8 cellular contexts compared by ENCODE assay signal in the genomic region with DNA sequence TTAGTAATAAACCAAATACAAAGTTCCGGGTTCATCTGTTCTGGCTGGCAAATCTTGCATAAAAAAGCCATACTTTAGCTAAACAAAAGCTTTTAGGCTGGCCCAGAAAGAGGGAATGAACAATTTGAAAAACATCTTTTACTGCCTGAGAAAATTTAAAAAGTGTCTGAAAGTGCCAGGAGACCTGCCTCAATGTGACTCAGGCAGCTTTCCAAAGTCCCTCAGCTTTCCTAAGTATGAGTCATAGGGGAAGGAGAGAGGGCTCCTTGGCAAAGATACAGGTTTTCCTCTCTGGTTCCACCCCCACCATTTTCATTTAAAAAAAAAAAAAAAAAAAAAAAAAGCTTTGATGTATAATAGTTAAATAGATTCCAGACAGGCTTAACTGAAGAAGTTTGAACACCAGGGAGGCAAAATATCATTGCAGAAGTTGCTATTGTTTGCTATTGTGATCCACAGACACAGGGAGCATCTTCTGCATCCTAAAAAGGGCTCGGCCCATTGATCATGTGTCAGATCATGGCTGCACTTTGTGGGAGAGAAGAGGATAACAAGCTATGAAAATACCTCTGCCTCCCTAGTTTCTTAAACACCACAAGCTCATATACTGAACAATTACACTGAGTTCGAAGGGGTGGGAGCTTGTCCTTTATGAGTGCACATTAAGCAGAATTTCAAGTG.
DNase-seq lines count a peak whose midpoint lies in the region; ATAC-seq, FAIRE-seq and TF ChIP-seq lines count a peak whose summit lies in the region.
"Had no signal": no experiment of that assay in that cellular context is flagged by ENCODE, and none has a peak within 500 bp of the region (broad histone marks: within the 10 kb centered on the region; RNA-seq: fewer than 3 reads in every experiment).

No MANE protein-coding gene starts in this region.

- H3K9me3 ChIP-seq in kidney (ENCODE audit: control insufficient read depth in 1 of 2, low read length in 2 of 2) (no peaks in the 10 kb centered on the region), upper lobe of right lung (no peaks in the 10 kb centered on the region)
- H3K9me3 ChIP-seq: neutrophil had no signal

- H3K36me3 Mint-ChIP-seq in activated T-helper 1 cell treated with anti-CD3 and anti-CD28 coated beads, Interleukin-12 subunit alpha, Interleukin-12 subunit beta, Interleukin-2, Interleukin-4 antibody, amounts not matched to agents 30 ng/mL and 10 ng/mL and 1 ng/mL, durations not matched to agents 14 hours and 24 hours and 36 hours (ENCODE audit: low read depth): peaks cover 4% of the 10 kb centered on the region

- peaks cover 11% of the 10 kb centered on the region for H3K4me1 Mint-ChIP-seq in activated T-helper 1 cell treated with anti-CD3 and anti-CD28 coated beads, Interleukin-12 subunit alpha, Interleukin-12 subunit beta, Interleukin-2, Interleukin-4 antibody, amounts not matched to agents 30 ng/mL and 10 ng/mL and 1 ng/mL, durations not matched to agents 14 hours and 24 hours and 36 hours (ENCODE audit: low read depth)

- peak; percentile 82 for FAIRE-seq in kidney (lab: Jason Lieb, UNC)

- H3K36me3 ChIP-seq in kidney (ENCODE audit: control insufficient read depth in 1 of 2, insufficient read depth in 2 of 2, low read length in 2 of 2) (no peaks in the 10 kb centered on the region), upper lobe of right lung (no peaks in the 10 kb centered on the region)
- H3K36me3 ChIP-seq: neutrophil had no signal

- DNase-seq in HS-27A (ENCODE audit: low read depth): peak; percentile 70
- peak; percentile 92 for DNase-seq in astrocyte of the spinal cord (ENCODE audit: low read depth, low spot score)
- DNase-seq in kidney: no peak
- no peak for DNase-seq in upper lobe of right lung
- no peak for DNase-seq in NCI-H748 (lab: John Stamatoyannopoulos, UW; ENCODE audit: unreplicated experiment)
- no peak for DNase-seq in activated T-helper 1 cell treated with anti-CD3 and anti-CD28 coated beads, Interleukin-12 subunit alpha, Interleukin-12 subunit beta, Interleukin-2, Interleukin-4 antibody, amounts not matched to agents 30 ng/mL and 10 ng/mL and 1 ng/mL, durations not matched to agents 14 hours and 24 hours and 36 hours (ENCODE audit: low spot score)

- no peaks in the 10 kb centered on the region for H3K27me3 ChIP-seq in upper lobe of right lung
- H3K27me3 ChIP-seq: neutrophil had no signal

- H3K27ac ChIP-seq in kidney (ENCODE audit: low read depth in 2 of 2, low read length in 2 of 2) (no peak overlapping the region), upper lobe of right lung (no peak overlapping the region)
- H3K27ac ChIP-seq: neutrophil had no signal

- H3K4me3 ChIP-seq in astrocyte of the spinal cord (ENCODE audit: low read depth, low read length): no peak overlapping the region
- H3K4me3 ChIP-seq in kidney (ENCODE audit: low read length in 2 of 2): no peak overlapping the region
- H3K4me3 ChIP-seq in upper lobe of right lung: no peak overlapping the region

- H3K4me3 Mint-ChIP-seq in activated T-helper 1 cell treated with anti-CD3 and anti-CD28 coated beads, Interleukin-12 subunit alpha, Interleukin-12 subunit beta, Interleukin-2, Interleukin-4 antibody, amounts not matched to agents 30 ng/mL and 10 ng/mL and 1 ng/mL, durations not matched to agents 14 hours and 24 hours and 36 hours: no peak overlapping the region

- peaks cover 0 to 6% of the 10 kb centered on the region in 2 donors for H3K4me1 ChIP-seq in kidney (ENCODE audit: control insufficient read depth in 1 of 2, insufficient read depth in 1 of 2, low read depth in 1 of 2, low read length in 2 of 2)
- H3K4me1 ChIP-seq in upper lobe of right lung: peaks cover 40% of the 10 kb centered on the region

- no peaks in the 10 kb centered on the region for H3K9me3 Mint-ChIP-seq in activated T-helper 1 cell treated with anti-CD3 and anti-CD28 coated beads, Interleukin-12 subunit alpha, Interleukin-12 subunit beta, Interleukin-2, Interleukin-4 antibody, amounts not matched to agents 30 ng/mL and 10 ng/mL and 1 ng/mL, durations not matched to agents 14 hours and 24 hours and 36 hours

- intact Hi-C loops in kidney (cut with DNase I): no loop called here
- intact Hi-C loops in upper lobe of right lung (cut with DNase I): no loop called here
- intact Hi-C loops in activated T-helper 1 cell treated with anti-CD3 and anti-CD28 coated beads, Interleukin-12 subunit alpha, Interleukin-12 subunit beta, Interleukin-2, Interleukin-4 antibody, amounts not matched to agents 30 ng/mL and 10 ng/mL and 1 ng/mL, durations not matched to agents 14 hours and 24 hours and 36 hours (cut with micrococcal nuclease): no loop called here

- ATAC-seq in upper lobe of right lung: peak; percentile 47
- ATAC-seq in GM19351 (IDR thresholded peaks at IDR 0.05; ENCODE audit: unreplicated experiment): no peak

- in situ Hi-C loops in astrocyte of the spinal cord (cut with HindIII; ENCODE audit: low sequenced_read_pairs): no loop called here

- peaks cover 6% of the 10 kb centered on the region for H3K27me3 Mint-ChIP-seq in activated T-helper 1 cell treated with anti-CD3 and anti-CD28 coated beads, Interleukin-12 subunit alpha, Interleukin-12 subunit beta, Interleukin-2, Interleukin-4 antibody, amounts not matched to agents 30 ng/mL and 10 ng/mL and 1 ng/mL, durations not matched to agents 14 hours and 24 hours and 36 hours (ENCODE audit: insufficient read depth)

- no peak for TF ChIP-seq CTCF in astrocyte of the spinal cord (IDR thresholded peaks at IDR 0.05; ENCODE audit: low read depth, low read length)
- no peak for TF ChIP-seq CTCF in kidney (IDR thresholded peaks at IDR 0.05; ENCODE audit: borderline replicate concordance, extremely low read depth, insufficient read depth)
- TF ChIP-seq CTCF in upper lobe of right lung (IDR thresholded peaks at IDR 0.05): no peak

- H3K9ac ChIP-seq in kidney (ENCODE audit: low read length in 2 of 2): no peak overlapping the region

- no peak overlapping the region for H3K27ac Mint-ChIP-seq in activated T-helper 1 cell treated with anti-CD3 and anti-CD28 coated beads, Interleukin-12 subunit alpha, Interleukin-12 subunit beta, Interleukin-2, Interleukin-4 antibody, amounts not matched to agents 30 ng/mL and 10 ng/mL and 1 ng/mL, durations not matched to agents 14 hours and 24 hours and 36 hours

Comparison
In these comparisons a context has a peak if more than half of its experiments do, and no peak if none do; other contexts are left out.
1. DNase-seq: peak in HS-27A (single experiment) and astrocyte of the spinal cord (single experiment); none in kidney (single experiment), upper lobe of right lung (single experiment), NCI-H748 (single experiment) and activated T-helper 1 cell treated with anti-CD3 and anti-CD28 coated beads, Interleukin-12 subunit alpha, Interleukin-12 subunit beta, Interleukin-2, Interleukin-4 antibody, amounts not matched to agents 30 ng/mL and 10 ng/mL and 1 ng/mL, durations not matched to agents 14 hours and 24 hours and 36 hours (single experiment).